In the genomic region with DNA sequence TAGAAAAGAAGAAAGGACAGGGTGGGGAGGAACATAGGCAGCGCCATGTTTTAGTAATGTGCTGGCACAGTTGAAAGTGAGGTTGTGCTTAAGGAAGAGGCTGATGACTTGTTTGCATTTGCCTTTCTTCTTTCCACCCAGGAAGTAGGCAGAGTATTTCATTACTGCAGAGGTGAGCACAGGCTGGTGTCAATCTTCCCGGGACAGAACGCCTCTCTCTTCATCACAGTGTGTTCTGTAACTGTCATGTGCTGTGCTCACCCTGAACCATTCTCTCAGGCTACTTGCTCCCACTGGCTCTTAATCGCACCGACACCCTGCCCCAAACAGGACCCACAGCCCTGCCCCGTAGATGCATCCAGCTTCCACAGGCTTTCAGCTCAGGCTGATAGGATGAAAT, we compare ENCODE assay signal across 20 cellular contexts.
DNase-seq lines count a peak whose midpoint lies in the region; FAIRE-seq and TF ChIP-seq lines count a peak whose summit lies in the region.
"Had no signal": no experiment of that assay in that cellular context is flagged by ENCODE, and none has a peak within 500 bp of the region (broad histone marks: within the 10 kb centered on the region; RNA-seq: fewer than 3 reads in every experiment).

No MANE protein-coding gene starts in this region.

- TF ChIP-seq CTCF in bronchial epithelial cell (IDR thresholded peaks at IDR 0.05; ENCODE audit: insufficient read depth, low read length, severe bottlenecking) (no peak), glutamatergic neuron (IDR thresholded peaks at IDR 0.05; ENCODE audit: partially characterized antibody, unreplicated experiment) (no peak)

- peaks cover 2% of the 10 kb centered on the region for H3K27me3 Mint-ChIP-seq in glutamatergic neuron (ENCODE audit: unreplicated experiment)
- peaks cover 3% of the 10 kb centered on the region for H3K27me3 Mint-ChIP-seq in activated T-cell treated with anti-CD3 and anti-CD28 coated beads, Interleukin-2, amount 50 U/mL, for 24 hours
- H3K27me3 Mint-ChIP-seq: B cell had no signal

- peak overlapping the region; percentile 36 for H3K27ac Mint-ChIP-seq in glutamatergic neuron (ENCODE audit: unreplicated experiment)
- no peak overlapping the region for H3K27ac Mint-ChIP-seq in activated T-cell treated with anti-CD3 and anti-CD28 coated beads, Interleukin-2, amount 50 U/mL, for 24 hours
- H3K27ac Mint-ChIP-seq: B cell; CD4-positive, CD25-positive, alpha-beta regulatory T cell; CD8-positive, alpha-beta T cell had no signal

- H3K27me3 ChIP-seq in bronchial epithelial cell (ENCODE audit: control insufficient read depth, insufficient read depth, low read length), result no peaks in the 10 kb centered on the region
- H3K27me3 ChIP-seq: BLaER1 had no signal

- H3K36me3 ChIP-seq in bronchial epithelial cell (ENCODE audit: control insufficient read depth, insufficient read depth, low read length), result no peaks in the 10 kb centered on the region
- H3K36me3 ChIP-seq: BLaER1 had no signal

- peaks cover 27% of the 10 kb centered on the region for H3K4me1 Mint-ChIP-seq in glutamatergic neuron (ENCODE audit: low read depth, unreplicated experiment)
- H3K4me1 Mint-ChIP-seq in activated T-cell treated with anti-CD3 and anti-CD28 coated beads, Interleukin-2, amount 50 U/mL, for 24 hours (ENCODE audit: low read depth), result no peaks in the 10 kb centered on the region
- H3K4me1 Mint-ChIP-seq: CD4-positive, CD25-positive, alpha-beta regulatory T cell had no signal

- no peak for DNase-seq in bronchial epithelial cell (ENCODE audit: low read depth)
- DNase-seq in glutamatergic neuron, result no peak
- DNase-seq in putamen (ENCODE audit: low spot score), result peak; percentile 13
- no peak for DNase-seq in urothelium cell line (ENCODE audit: low spot score)
- no peak for DNase-seq in ecto neural progenitor cell (ENCODE audit: low spot score)
- DNase-seq in activated T-cell treated with anti-CD3 and anti-CD28 coated beads, Interleukin-2, amount 50 U/mL, for 24 hours, result no peak
- DNase-seq in NCI-H748 (lab: John Stamatoyannopoulos, UW; ENCODE audit: unreplicated experiment), result no peak
- DNase-seq: Caco-2; CD4-positive, CD25-positive, alpha-beta regulatory T cell; CD8-positive, alpha-beta T cell; DMS153; DND-41; GOT3; H7; HCEC 1CT had no signal

- no peak overlapping the region for H3K4me3 Mint-ChIP-seq in glutamatergic neuron (ENCODE audit: unreplicated experiment)
- no peak overlapping the region for H3K4me3 Mint-ChIP-seq in activated T-cell treated with anti-CD3 and anti-CD28 coated beads, Interleukin-2, amount 50 U/mL, for 24 hours
- H3K4me3 Mint-ChIP-seq: B cell; CD4-positive, CD25-positive, alpha-beta regulatory T cell; CD8-positive, alpha-beta T cell had no signal

- peaks cover 12% of the 10 kb centered on the region for H3K36me3 Mint-ChIP-seq in glutamatergic neuron (ENCODE audit: unreplicated experiment)
- no peaks in the 10 kb centered on the region for H3K36me3 Mint-ChIP-seq in activated T-cell treated with anti-CD3 and anti-CD28 coated beads, Interleukin-2, amount 50 U/mL, for 24 hours (ENCODE audit: low read depth)
- H3K36me3 Mint-ChIP-seq: CD4-positive, CD25-positive, alpha-beta regulatory T cell; CD8-positive, alpha-beta T cell had no signal

- peaks cover 5% of the 10 kb centered on the region for H3K9me3 Mint-ChIP-seq in glutamatergic neuron (ENCODE audit: unreplicated experiment)
- no peaks in the 10 kb centered on the region for H3K9me3 Mint-ChIP-seq in activated T-cell treated with anti-CD3 and anti-CD28 coated beads, Interleukin-2, amount 50 U/mL, for 24 hours

- H3K4me3 ChIP-seq in bronchial epithelial cell (ENCODE audit: low read depth, low read length), result no peak overlapping the region
- H3K4me3 ChIP-seq: BLaER1 had no signal

- FAIRE-seq in bronchial epithelial cell (lab: Jason Lieb, UNC) (peak; percentile 52), urothelium cell line (lab: Jason Lieb, UNC) (peak; percentile 68)
- FAIRE-seq: A204.1, G401.6, GM12892 had no signal
